In the genomic region with DNA sequence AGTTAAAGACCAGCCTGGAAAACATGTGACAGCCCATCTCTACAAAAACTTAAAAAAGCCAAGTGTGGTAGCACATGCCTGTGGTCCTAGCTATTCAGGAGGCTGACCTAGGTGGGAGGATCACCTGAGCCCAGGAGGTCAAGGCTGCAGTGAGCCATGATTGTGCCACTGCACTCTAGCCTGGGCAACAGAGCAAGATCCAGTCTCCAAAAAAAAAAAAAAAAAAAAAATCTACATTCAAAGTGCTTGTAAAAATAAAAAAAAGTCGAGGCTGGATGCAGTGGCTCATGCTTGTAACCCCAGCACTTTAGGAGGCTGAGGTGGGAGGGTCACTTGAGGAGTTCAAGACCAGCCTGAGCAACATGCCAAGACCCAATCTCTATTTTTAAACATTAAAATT, we compare ENCODE assay signal across 19 cellular contexts. TPM values are rescaled to one million over a fixed set of nuclear protein-coding genes. Genes with fewer than 3 reads are reported as not detected.
A peak's percentile ranks its signal among the peaks of the same experiment; 100 is the strongest.
DNase-seq lines count a peak whose midpoint lies in the region; ATAC-seq and TF ChIP-seq lines count a peak whose summit lies in the region.
"Had no signal": no experiment of that assay in that cellular context is flagged by ENCODE, and none has a peak within 500 bp of the region (broad histone marks: within the 10 kb centered on the region; RNA-seq: fewer than 3 reads in every experiment).

No MANE protein-coding gene starts in this region.

- H3K4me2 ChIP-seq in mammary epithelial cell (ENCODE audit: insufficient read depth, low read depth, low read length) (peak overlapping the region; percentile 39), mesenchymal stem cell (ENCODE audit: low read length, poor library complexity, severe bottlenecking) (no peak overlapping the region), GM23338 (no peak overlapping the region)
- H3K4me2 ChIP-seq: KMS-11 had no signal

- H4K91ac ChIP-seq in mesenchymal stem cell (ENCODE audit: low read length), result no peak overlapping the region

- no peak for ATAC-seq in WTC11
- no peak for ATAC-seq in GM21786 (IDR thresholded peaks at IDR 0.05; ENCODE audit: unreplicated experiment)
- ATAC-seq in GM23338, result no peak
- ATAC-seq in HG02840 (IDR thresholded peaks at IDR 0.05; ENCODE audit: low FRiP score, unreplicated experiment), result no peak
- ATAC-seq: SK-N-SH treated with all-trans-retinoic acid at 6 μM for 48 hours had no signal

- WGBS in mammary epithelial cell (ENCODE audit: low coverage, missing lambda C conversion rate), result 100% methylated on average over 1 of the region's 1 CpG
- 100% methylated on average over 1 of the region's 1 CpG for WGBS in mesenchymal stem cell

- H3K27ac ChIP-seq in mammary epithelial cell (ENCODE audit: insufficient read depth, low read depth, low read length), result no peak overlapping the region
- peak overlapping the region; percentile 36 for H3K27ac ChIP-seq in mesenchymal stem cell (ENCODE audit: low read length, poor library complexity, severe bottlenecking)
- H3K27ac ChIP-seq in GM23338 (ENCODE audit: low read depth), result no peak overlapping the region
- H3K27ac ChIP-seq: KMS-11 had no signal

- intact Hi-C loops in mammary epithelial cell (cut with micrococcal nuclease) (no loop called here), MCF 10A (cut with micrococcal nuclease) (no loop called here)

- H3K9me3 Mint-ChIP-seq in MCF 10A (ENCODE audit: unreplicated experiment) (no peaks in the 10 kb centered on the region), WTC11 (no peaks in the 10 kb centered on the region), GM23338 (no peaks in the 10 kb centered on the region)
- H3K9me3 Mint-ChIP-seq: CD4-positive, alpha-beta memory T cell had no signal

- H3F3A ChIP-seq in GM23338 (replicated peaks; ENCODE audit: low read depth), result no peaks in the 10 kb centered on the region

- peaks cover 100% of the 10 kb centered on the region for H3K79me2 ChIP-seq in mammary epithelial cell (ENCODE audit: insufficient read depth, low read length)
- peaks cover 100% of the 10 kb centered on the region for H3K79me2 ChIP-seq in GM23338 (replicated peaks; ENCODE audit: insufficient read depth)

- no peak overlapping the region for H3K18ac ChIP-seq in mesenchymal stem cell (ENCODE audit: low read depth in 1 of 2, low read length in 2 of 2)

- no peaks in the 10 kb centered on the region for H3K36me3 ChIP-seq in mammary epithelial cell (ENCODE audit: insufficient read depth, low read length)
- H3K36me3 ChIP-seq in mesenchymal stem cell (ENCODE audit: control insufficient read depth in 1 of 2, insufficient read depth in 2 of 2, low read depth in 1 of 2, low read length in 2 of 2), result peaks cover 0 to 3% of the 10 kb centered on the region in 2 experiments
- no peaks in the 10 kb centered on the region for H3K36me3 ChIP-seq in GM23338 (ENCODE audit: insufficient read depth)
- H3K36me3 ChIP-seq: BE2C had no signal

- in situ Hi-C loops in mammary epithelial cell (cut with MboI; ENCODE audit: low sequenced_read_pairs in 2 of 2), result no loop called here

- H3K36me3 Mint-ChIP-seq in MCF 10A (ENCODE audit: insufficient read depth, unreplicated experiment) (peaks cover 43% of the 10 kb centered on the region), WTC11 (0 out of 2 replicates have a peak, but pooled peaks cover 2% of the 10 kb centered on the region), GM23338 (ENCODE audit: low read depth) (peaks cover 5% of the 10 kb centered on the region; the same call in 2 of the 3 replicates)

- no peak overlapping the region for H2BK120ac ChIP-seq in mesenchymal stem cell (ENCODE audit: low read depth, low read length)

- H3K9me3 ChIP-seq in mammary epithelial cell (replicated peaks; ENCODE audit: insufficient read depth, low read length) (no peaks in the 10 kb centered on the region), mesenchymal stem cell (ENCODE audit: control insufficient read depth, low read length) (no peaks in the 10 kb centered on the region)
- H3K9me3 ChIP-seq: BE2C had no signal

- POLR2A ChIA-PET in MCF 10A (lab: Yijun Ruan, JAX), result interaction anchor here (0.7 to 1.4 kb wide), 5 partner anchors 11 to 30 kb away, joined by 3 to 6 read pairs (median 3); no protein-coding TSS in a partner anchor
- POLR2A ChIA-PET in WTC11 (lab: Charles Lee), result interaction anchor here (0.6 to 0.7 kb wide), 2 partner anchors 35 to 42 kb away, joined by 3 to 6 read pairs; no protein-coding TSS in a partner anchor

- H3K27me3 ChIP-seq in mammary epithelial cell (ENCODE audit: insufficient read depth, low read length) (no peaks in the 10 kb centered on the region), mesenchymal stem cell (ENCODE audit: control insufficient read depth in 1 of 2, insufficient read depth in 1 of 2, low read length in 2 of 2) (no peaks in the 10 kb centered on the region), GM23338 (ENCODE audit: insufficient read depth) (no peaks in the 10 kb centered on the region)
- H3K27me3 ChIP-seq: BE2C had no signal

- H3K4me3 Mint-ChIP-seq in MCF 10A (ENCODE audit: unreplicated experiment), result no peak overlapping the region
- no peak overlapping the region for H3K4me3 Mint-ChIP-seq in WTC11
- no peak overlapping the region for H3K4me3 Mint-ChIP-seq in GM23338

- no peak overlapping the region for H4K8ac ChIP-seq in mesenchymal stem cell (ENCODE audit: low read length)

- no peak overlapping the region for H3K27ac Mint-ChIP-seq in MCF 10A (ENCODE audit: low read depth, unreplicated experiment)
- no peak overlapping the region for H3K27ac Mint-ChIP-seq in WTC11
- H3K27ac Mint-ChIP-seq in GM23338, result no peak overlapping the region

- no peaks in the 10 kb centered on the region for H3K79me1 ChIP-seq in mesenchymal stem cell (replicated peaks; ENCODE audit: low read length, poor library complexity, severe bottlenecking)

- H2BK12ac ChIP-seq in mesenchymal stem cell (ENCODE audit: low read length in 2 of 2), result no peak overlapping the region

- peaks cover 48% of the 10 kb centered on the region for H3K4me1 Mint-ChIP-seq in MCF 10A (ENCODE audit: insufficient read depth, unreplicated experiment)
- H3K4me1 Mint-ChIP-seq in WTC11, result peaks cover 45% of the 10 kb centered on the region
- H3K4me1 Mint-ChIP-seq in GM23338, result peaks cover 36% of the 10 kb centered on the region

- no peak overlapping the region for H3K14ac ChIP-seq in mesenchymal stem cell (ENCODE audit: low read length in 2 of 2)

- H3K27me3 Mint-ChIP-seq in MCF 10A (ENCODE audit: insufficient read depth, unreplicated experiment) (no peaks in the 10 kb centered on the region), WTC11 (ENCODE audit: low read depth) (no peaks in the 10 kb centered on the region), GM23338 (ENCODE audit: insufficient read depth, low read depth, poor library complexity) (no peaks in the 10 kb centered on the region)
- H3K27me3 Mint-ChIP-seq: CD4-positive, alpha-beta memory T cell had no signal

- H3K9ac ChIP-seq in mammary epithelial cell (ENCODE audit: insufficient read depth, low read length), result no peak overlapping the region
- no peak overlapping the region for H3K9ac ChIP-seq in mesenchymal stem cell (ENCODE audit: low read length)
- H3K9ac ChIP-seq: KMS-11 had no signal

- H2AK5ac ChIP-seq in mesenchymal stem cell (ENCODE audit: low read length, severe bottlenecking), result no peak overlapping the region

- no peak overlapping the region for H2BK15ac ChIP-seq in mesenchymal stem cell (ENCODE audit: low read depth, poor library complexity, severe bottlenecking)

- DNase-seq in mammary epithelial cell (no peak), MCF 10A (ENCODE audit: unreplicated experiment) (no peak), WTC11 (ENCODE audit: low spot score) (no peak), mesenchymal stem cell (no peak), NCI-H2196 treated with DMSO at 0.1 percent for 48 hours (lab: John Stamatoyannopoulos, UW; ENCODE audit: unreplicated experiment) (no peak), GM23338 (ENCODE audit: low spot score) (no peak)
- DNase-seq: BE2C; CD4-positive, alpha-beta memory T cell; DMS153; NCI-H1048; NCI-H1436 treated with DMSO at 0.1 percent for 48 hours; NCI-H2029; NCI-H446 treated with DMSO at 0.1 percent for 48 hours; NCI-H69; SHP77 treated with DMSO at 0.1 percent for 48 hours had no signal

- H3K4ac ChIP-seq in mesenchymal stem cell (ENCODE audit: low read depth in 1 of 2, low read length in 2 of 2), result no peak overlapping the region

- BruUV-seq in mammary epithelial cell (replicated peaks; lab: Mats Ljungman, UMichigan) (no TSS peak), MCF 10A (replicated peaks; lab: Mats Ljungman, UMichigan) (no TSS peak)

- H4K20me1 ChIP-seq in mammary epithelial cell (ENCODE audit: insufficient read depth, low read length), result peaks cover 30% of the 10 kb centered on the region
- peaks cover 86% of the 10 kb centered on the region for H4K20me1 ChIP-seq in GM23338 (replicated peaks; ENCODE audit: insufficient read depth)

- no peak overlapping the region for H2BK5ac ChIP-seq in mesenchymal stem cell (ENCODE audit: low read depth, low read length, poor library complexity, severe bottlenecking)

- TF ChIP-seq CTCF in mammary epithelial cell (conservative IDR thresholded peaks at IDR 0.05 in 1 of 2, IDR thresholded peaks at IDR 0.05 in 1 of 2; ENCODE audit: extremely low read depth in 1 of 2, insufficient read depth in 1 of 2, low read depth in 1 of 2, low read length in 2 of 2) (no peak), MCF 10A (IDR thresholded peaks at IDR 0.05; ENCODE audit: unreplicated experiment) (no peak), WTC11 (IDR thresholded peaks at IDR 0.05) (no peak), GM23338 (conservative IDR thresholded peaks at IDR 0.05; ENCODE audit: low read depth in 2 of 2) (no peak)

- CTCF ChIA-PET in mammary epithelial cell (lab: Charles Lee; ENCODE audit: low non-redundant PET) (no interaction called here), MCF 10A (lab: Yijun Ruan, JAX) (no interaction called here), WTC11 (lab: Charles Lee) (no interaction called here)

- H3K4me3 ChIP-seq in mammary epithelial cell (replicated peaks in 1 of 3; ENCODE audit: insufficient read depth in 1 of 3, low read depth in 2 of 3, low read length in 3 of 3) (no peak overlapping the region), mesenchymal stem cell (ENCODE audit: insufficient read depth in 1 of 2, low read depth in 1 of 2, low read length in 2 of 2) (no peak overlapping the region), GM23338 (no peak overlapping the region)

- H3K23ac ChIP-seq in mesenchymal stem cell (ENCODE audit: low read length in 2 of 2), result no peak overlapping the region

- dilution Hi-C loops in mammary epithelial cell (cut with HindIII; ENCODE audit: low sequenced_read_pairs), result loop anchor here (5.0 kb wide), 3 partner anchors 48 to 143 kb away; no protein-coding TSS in a partner anchor

- no peaks in the 10 kb centered on the region for H3K9me2 ChIP-seq in GM23338 (ENCODE audit: insufficient read depth)

- H3K4me1 ChIP-seq in mammary epithelial cell (ENCODE audit: insufficient read depth, low read length) (peaks cover 49% of the 10 kb centered on the region), mesenchymal stem cell (ENCODE audit: control insufficient read depth, insufficient read depth, low read depth, low read length) (peaks cover 13% of the 10 kb centered on the region), GM23338 (ENCODE audit: insufficient read depth) (peaks cover 23% of the 10 kb centered on the region)
- H3K4me1 ChIP-seq: BE2C had no signal

- H2AFZ ChIP-seq in mammary epithelial cell (ENCODE audit: low read depth, low read length), result no peak overlapping the region
- H2AFZ ChIP-seq in mesenchymal stem cell (ENCODE audit: low read depth, low read length), result no peak overlapping the region
- H2AFZ ChIP-seq in GM23338, result no peak overlapping the region

RNA-seq across cellular contexts. Expression of a gene that starts 51.4 kb away (rescaled TPM):
- total RNA-seq in mammary epithelial cell, result 100 to 1,000 TPM in 1 of 2 donors, 10 to 100 TPM in 1; 91.2 to 107 TPM
- polyA plus RNA-seq in mammary epithelial cell, result 94.7 TPM
- 265 TPM for polyA minus RNA-seq in mammary epithelial cell
- total RNA-seq in MCF 10A (2022), result 107 and 110 TPM in 2 replicates
- total RNA-seq in WTC11 (2021), result 142 to 151 TPM (median 147 TPM) in 3 replicates
- 40.3 TPM for polyA plus RNA-seq in mesenchymal stem cell (2013, experiment 1 of 2)
- polyA plus RNA-seq in mesenchymal stem cell (2013, experiment 2 of 2), result 38.7 TPM
- 117 and 121 TPM in 2 replicates for total RNA-seq in GM23338 (2014; rRNA removed; shearing (Covaris generic))
- 44.4 and 49.5 TPM in 2 replicates for polyA plus RNA-seq in GM23338 (2016; fragmentation: Nextera tagmentation; extraction: Ambion mirVana)
